Comparison of ENCODE assay signal across 9 cellular contexts in the genomic region with DNA sequence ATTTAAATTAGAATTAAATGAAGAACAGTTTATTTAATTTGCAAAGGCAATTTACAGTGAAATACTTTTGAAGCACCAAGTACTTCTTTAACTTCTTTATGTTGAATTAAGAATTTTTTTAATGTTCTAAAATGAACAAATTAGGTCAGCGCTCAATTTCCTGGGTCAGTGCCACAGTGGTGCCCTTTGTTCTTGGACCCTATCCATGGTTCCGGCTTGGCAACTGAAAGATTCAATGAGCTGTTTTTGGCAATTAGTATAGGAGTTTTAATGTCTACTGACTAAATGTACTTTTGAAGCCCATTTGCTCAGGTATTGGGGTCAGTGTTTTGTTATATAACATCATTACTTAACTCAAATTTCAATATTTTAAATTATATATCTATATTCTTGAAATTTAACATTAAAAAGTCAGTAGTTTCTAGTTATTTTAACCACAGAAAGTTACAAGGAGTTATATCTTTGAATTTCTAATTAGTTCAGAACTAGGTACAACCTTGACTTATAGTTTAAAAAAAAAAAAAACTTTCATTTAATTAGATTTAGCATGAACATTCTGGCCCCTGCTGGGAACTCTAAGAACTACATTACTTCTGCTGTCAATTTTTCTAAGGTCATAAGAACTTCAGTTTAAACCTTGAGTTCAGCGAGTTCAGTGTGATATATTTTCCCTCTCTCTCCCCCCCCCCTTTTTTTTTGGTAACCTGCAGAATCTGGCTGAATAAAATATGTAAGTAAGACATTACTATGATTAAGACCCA. TPM values are rescaled to one million over a fixed set of nuclear protein-coding genes. Genes with fewer than 3 reads are reported as not detected.
DNase-seq lines count a peak whose midpoint lies in the region; ATAC-seq, FAIRE-seq and TF ChIP-seq lines count a peak whose summit lies in the region.
"Had no signal": no experiment of that assay in that cellular context is flagged by ENCODE, and none has a peak within 500 bp of the region (broad histone marks: within the 10 kb centered on the region; RNA-seq: fewer than 3 reads in every experiment).

No MANE protein-coding gene starts in this region.

- peaks cover 12% of the 10 kb centered on the region for H3K27me3 Mint-ChIP-seq in CD4-positive, CD25-positive, alpha-beta regulatory T cell
- no peaks in the 10 kb centered on the region for H3K27me3 Mint-ChIP-seq in stimulated activated memory B cell treated with anti-CD40 and anti-IgM and Interleukin-4, amounts not matched to agents 10 μg/mL and 1 μg/mL and 100 μg/mL, for 72 hours

- ATAC-seq in CD4-positive, CD25-positive, alpha-beta regulatory T cell (ENCODE audit: low read depth in 2 of 2), result peak; percentile 28 to 34
- ATAC-seq in GM18511 (IDR thresholded peaks at IDR 0.05; ENCODE audit: unreplicated experiment), result peak; percentile 67
- no peak for ATAC-seq in stimulated activated memory B cell treated with anti-CD40 and anti-IgM and Interleukin-4, amounts not matched to agents 10 μg/mL and 1 μg/mL and 100 μg/mL, for 72 hours

- H3K4me3 Mint-ChIP-seq in CD4-positive, CD25-positive, alpha-beta regulatory T cell, result no peak overlapping the region
- H3K4me3 Mint-ChIP-seq in stimulated activated memory B cell treated with anti-CD40 and anti-IgM and Interleukin-4, amounts not matched to agents 10 μg/mL and 1 μg/mL and 100 μg/mL, for 72 hours, result no peak overlapping the region
- H3K4me3 Mint-ChIP-seq: T-cell had no signal

- intact Hi-C loops in colonic mucosa (cut with DNase I), result loop anchor here (5.0 kb wide), 1 partner anchor 318 kb away; no protein-coding TSS in a partner anchor

- FAIRE-seq in RCC 7860 (lab: Jason Lieb, UNC), result peak; percentile 83

- DNase-seq in CD4-positive, CD25-positive, alpha-beta regulatory T cell, result peak; percentile 15 to 70 (median 41)
- DNase-seq in Kasumi-1 (lab: John Stamatoyannopoulos, UW) (peak; percentile 81 to 94), RCC 7860 (ENCODE audit: low spot score) (peak; percentile 65), colonic mucosa (peak; percentile 33), middle frontal gyrus (ENCODE audit: extremely low spot score, low spot score) (peak; percentile 35), T-helper 9 cell (no peak)

- no peaks in the 10 kb centered on the region for H3K4me1 ChIP-seq in CD4-positive, CD25-positive, alpha-beta regulatory T cell (ENCODE audit: control insufficient read depth, insufficient read depth, low read length, poor library complexity, severe bottlenecking)
- H3K4me1 ChIP-seq in colonic mucosa, result no peaks in the 10 kb centered on the region

- H3K4me1 Mint-ChIP-seq in CD4-positive, CD25-positive, alpha-beta regulatory T cell, result no peaks in the 10 kb centered on the region
- no peaks in the 10 kb centered on the region for H3K4me1 Mint-ChIP-seq in stimulated activated memory B cell treated with anti-CD40 and anti-IgM and Interleukin-4, amounts not matched to agents 10 μg/mL and 1 μg/mL and 100 μg/mL, for 72 hours
- H3K4me1 Mint-ChIP-seq: T-cell had no signal

- H3K9me3 Mint-ChIP-seq in CD4-positive, CD25-positive, alpha-beta regulatory T cell, result peaks cover 0 to 2% (median 0%) of the 10 kb centered on the region in 7 donors
- H3K9me3 Mint-ChIP-seq in stimulated activated memory B cell treated with anti-CD40 and anti-IgM and Interleukin-4, amounts not matched to agents 10 μg/mL and 1 μg/mL and 100 μg/mL, for 72 hours, result no peaks in the 10 kb centered on the region
- H3K9me3 Mint-ChIP-seq: T-cell had no signal

- H3K4me3 ChIP-seq in CD4-positive, CD25-positive, alpha-beta regulatory T cell (ENCODE audit: low read depth, low read length), result no peak overlapping the region
- H3K4me3 ChIP-seq in colonic mucosa, result no peak overlapping the region

- H3K27ac Mint-ChIP-seq in CD4-positive, CD25-positive, alpha-beta regulatory T cell, result no peak overlapping the region
- H3K27ac Mint-ChIP-seq in stimulated activated memory B cell treated with anti-CD40 and anti-IgM and Interleukin-4, amounts not matched to agents 10 μg/mL and 1 μg/mL and 100 μg/mL, for 72 hours, result no peak overlapping the region
- H3K27ac Mint-ChIP-seq: T-cell had no signal

- H3K9ac ChIP-seq in colonic mucosa (ENCODE audit: low read depth in 2 of 2, low read length in 2 of 2), result no peak overlapping the region

- peaks cover 2% of the 10 kb centered on the region for H3K27me3 ChIP-seq in CD4-positive, CD25-positive, alpha-beta regulatory T cell (ENCODE audit: control insufficient read depth, insufficient read depth, low read length)
- no peaks in the 10 kb centered on the region for H3K27me3 ChIP-seq in colonic mucosa

- no peaks in the 10 kb centered on the region for H3K36me3 ChIP-seq in CD4-positive, CD25-positive, alpha-beta regulatory T cell (ENCODE audit: control insufficient read depth, insufficient read depth, low read length)
- no peaks in the 10 kb centered on the region for H3K36me3 ChIP-seq in colonic mucosa

- H3K36me3 Mint-ChIP-seq in CD4-positive, CD25-positive, alpha-beta regulatory T cell, result no peaks in the 10 kb centered on the region
- H3K36me3 Mint-ChIP-seq in stimulated activated memory B cell treated with anti-CD40 and anti-IgM and Interleukin-4, amounts not matched to agents 10 μg/mL and 1 μg/mL and 100 μg/mL, for 72 hours, result no peaks in the 10 kb centered on the region
- H3K36me3 Mint-ChIP-seq: T-cell had no signal

- H3K9me3 ChIP-seq in CD4-positive, CD25-positive, alpha-beta regulatory T cell (ENCODE audit: control insufficient read depth in 2 of 2, low read length in 2 of 2), result no peaks in the 10 kb centered on the region
- H3K9me3 ChIP-seq in colonic mucosa, result no peaks in the 10 kb centered on the region

- peak; percentile 36 for TF ChIP-seq CTCF in colonic mucosa (IDR thresholded peaks at IDR 0.05)

- H3K27ac ChIP-seq in CD4-positive, CD25-positive, alpha-beta regulatory T cell (ENCODE audit: insufficient read depth, low read length, poor library complexity, severe bottlenecking), result no peak overlapping the region
- H3K27ac ChIP-seq in colonic mucosa, result no peak overlapping the region

RNA-seq across cellular contexts. Expression of gene MSTN, which starts 7.6 kb away (rescaled TPM):
- not detected for total RNA-seq in CD4-positive, CD25-positive, alpha-beta regulatory T cell
- polyA plus RNA-seq in CD4-positive, CD25-positive, alpha-beta regulatory T cell, result not detected
- under 1 TPM in 1 of 2 donors, not detected in 1; 0.11 TPM for total RNA-seq in colonic mucosa
- total RNA-seq: T-cell had no signal
